20 cellular contexts compared by ENCODE assay signal in the genomic region with DNA sequence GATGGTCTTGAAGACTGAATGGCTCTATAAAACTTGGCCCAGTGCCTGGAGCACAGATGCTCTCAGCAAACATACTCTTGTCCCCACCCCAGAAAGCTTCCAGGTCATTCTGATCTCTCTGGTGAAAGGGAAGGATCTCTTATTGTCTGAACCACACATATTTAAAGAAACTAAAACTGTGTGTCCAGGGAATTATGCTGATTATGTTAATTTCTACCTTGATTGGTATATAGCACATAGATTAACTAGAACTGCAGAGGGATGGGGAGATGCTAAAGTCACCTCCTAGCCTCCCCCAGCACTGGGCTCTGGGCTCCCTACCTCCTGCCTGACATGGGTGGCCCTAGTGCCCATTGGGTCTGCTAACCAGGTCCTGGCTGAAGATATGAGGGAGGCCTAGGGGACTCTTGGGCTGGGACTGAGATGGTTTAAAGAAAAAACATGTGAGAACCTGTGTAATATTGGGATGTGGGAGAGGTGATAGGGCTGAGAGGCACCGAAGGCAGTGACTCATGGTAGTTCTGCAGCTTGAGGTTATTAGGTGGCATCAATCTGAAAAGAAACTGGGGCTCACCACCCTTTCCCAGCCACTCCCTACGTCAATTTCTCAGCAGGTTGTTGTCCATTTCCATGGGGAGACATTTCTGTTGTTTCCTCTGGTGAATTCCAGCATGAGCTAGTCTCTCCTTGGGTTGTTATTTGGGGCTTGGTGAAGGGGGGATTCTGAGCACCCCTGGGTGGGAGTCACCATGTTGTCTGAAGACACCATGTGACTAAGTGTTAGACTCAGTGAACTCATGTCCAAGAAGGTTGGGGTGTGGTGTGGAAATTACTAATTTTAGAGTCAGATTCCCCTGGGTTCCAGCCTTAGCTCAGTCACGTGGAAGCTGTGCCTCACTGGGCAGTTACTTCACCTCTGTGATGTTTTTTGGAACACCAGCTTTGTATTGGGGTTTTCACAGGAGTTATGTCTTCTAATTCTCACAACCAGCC.
A peak's percentile ranks its signal among the peaks of the same experiment; 100 is the strongest.
DNase-seq lines count a peak whose midpoint lies in the region; ATAC-seq, FAIRE-seq and TF ChIP-seq lines count a peak whose summit lies in the region.
"Had no signal": no experiment of that assay in that cellular context is flagged by ENCODE, and none has a peak within 500 bp of the region (broad histone marks: within the 10 kb centered on the region; RNA-seq: fewer than 3 reads in every experiment).

No MANE protein-coding gene starts in this region.

- peak; percentile 25 for DNase-seq in activated CD4-positive, alpha-beta memory T cell treated with anti-CD3 and anti-CD28 coated beads for 36 hours
- DNase-seq in activated CD4-positive, alpha-beta memory T cell treated with anti-CD3 and anti-CD28 coated beads, Interleukin-2, amount 10 ng/mL, durations not matched to agents 7 days and 5 days: no peak
- DNase-seq in NCI-H226 (peak; percentile 29), endothelial cell of umbilical vein (ENCODE audit: low read depth, low spot score) (no peak), small intestine (peak; percentile 19), DMS79 (lab: John Stamatoyannopoulos, UW) (no peak), T-cell (no peak)
- no peak for DNase-seq in stimulated activated naive CD4-positive, alpha-beta T cell treated with Interleukin-2 at 50 U/mL for 16 hours (lab: John Stamatoyannopoulos, UW)
- DNase-seq: activated CD4-positive, alpha-beta T cell treated with anti-CD3 and anti-CD28 coated beads for 4 hours; activated effector memory CD4-positive, alpha-beta T cell treated with anti-CD3 and anti-CD28 coated beads, Interleukin-2, amount 50 U/mL, for 16 hours; GDM1; Karpas-422; kidney; OCI-M1; right cardiac atrium; T1000 had no signal

- TF ChIP-seq POLR2A in endothelial cell of umbilical vein (IDR thresholded peaks at IDR 0.05; ENCODE audit: low read depth, low read length): no peak

- H3K27me3 ChIP-seq in endothelial cell of umbilical vein (ENCODE audit: control insufficient read depth in 2 of 2, insufficient read depth in 2 of 2, low read length in 2 of 2) (no peaks in the 10 kb centered on the region), small intestine (ENCODE audit: control insufficient read depth in 2 of 2, insufficient read depth in 2 of 2, low read length in 2 of 2) (peaks cover 0 to 4% of the 10 kb centered on the region in 2 donors)
- H3K27me3 ChIP-seq: hepatocyte had no signal

- peaks cover 7% of the 10 kb centered on the region for H3K27me3 Mint-ChIP-seq in activated CD4-positive, alpha-beta memory T cell treated with anti-CD3 and anti-CD28 coated beads for 36 hours
- peaks cover 19% of the 10 kb centered on the region for H3K27me3 Mint-ChIP-seq in activated CD4-positive, alpha-beta memory T cell treated with anti-CD3 and anti-CD28 coated beads, Interleukin-2, amount 10 ng/mL, durations not matched to agents 7 days and 5 days
- H3K27me3 Mint-ChIP-seq in T-cell: peaks cover 6 to 26% of the 10 kb centered on the region in 2 donors

- no peak overlapping the region for H3K9ac ChIP-seq in endothelial cell of umbilical vein (replicated peaks; ENCODE audit: extremely low read depth, insufficient read depth, low read length)

- H3K9me1 ChIP-seq in endothelial cell of umbilical vein (replicated peaks; ENCODE audit: control insufficient read depth, extremely low read depth, insufficient read depth, low read length): no peaks in the 10 kb centered on the region

- FAIRE-seq in endothelial cell of umbilical vein (lab: Jason Lieb, UNC) (peak; percentile 47), small intestine (lab: Jason Lieb, UNC) (no peak)
- FAIRE-seq: GM12892, kidney had no signal

- ATAC-seq in T-cell (replicated peaks in 1 of 4): no peak
- ATAC-seq: right cardiac atrium had no signal

- H3K9me3 ChIP-seq in endothelial cell of umbilical vein (replicated peaks; ENCODE audit: control insufficient read depth, insufficient read depth, low read length) (no peaks in the 10 kb centered on the region), small intestine (ENCODE audit: control insufficient read depth, low read depth) (no peaks in the 10 kb centered on the region)

- 66 to 69% (median 66%) methylated on average over 3 of the region's 3 CpGs for WGBS in small intestine, 3 donors

- H3K27ac Mint-ChIP-seq in activated CD4-positive, alpha-beta memory T cell treated with anti-CD3 and anti-CD28 coated beads for 36 hours: peak overlapping the region; percentile 16
- H3K27ac Mint-ChIP-seq in activated CD4-positive, alpha-beta memory T cell treated with anti-CD3 and anti-CD28 coated beads, Interleukin-2, amount 10 ng/mL, durations not matched to agents 7 days and 5 days: no peak overlapping the region
- no peak overlapping the region for H3K27ac Mint-ChIP-seq in T-cell
- H3K27ac Mint-ChIP-seq: dendritic cell treated with granulocyte-macrophage colony-stimulating factor and Interleukin-4, amounts not matched to agents 40 ng/mL and 50 ng/mL, for 4 days had no signal

- dilution Hi-C loops in endothelial cell of umbilical vein (cut with MboI; ENCODE audit: extremely low pct_ligation_motif_present, low sequenced_read_pairs): no loop called here

- H3K36me3 Mint-ChIP-seq in activated CD4-positive, alpha-beta memory T cell treated with anti-CD3 and anti-CD28 coated beads for 36 hours: no peaks in the 10 kb centered on the region
- H3K36me3 Mint-ChIP-seq in activated CD4-positive, alpha-beta memory T cell treated with anti-CD3 and anti-CD28 coated beads, Interleukin-2, amount 10 ng/mL, durations not matched to agents 7 days and 5 days (ENCODE audit: low read depth): no peaks in the 10 kb centered on the region
- no peaks in the 10 kb centered on the region for H3K36me3 Mint-ChIP-seq in T-cell

- H3K36me3 ChIP-seq in endothelial cell of umbilical vein (ENCODE audit: control insufficient read depth in 2 of 2, extremely low read depth in 1 of 2, insufficient read depth in 2 of 2, low read length in 2 of 2) (no peaks in the 10 kb centered on the region), small intestine (ENCODE audit: control insufficient read depth in 2 of 2, insufficient read depth in 2 of 2, low read length in 2 of 2) (no peaks in the 10 kb centered on the region)
- H3K36me3 ChIP-seq: HAP-1 had no signal

- no peaks in the 10 kb centered on the region for H3K79me2 ChIP-seq in endothelial cell of umbilical vein (ENCODE audit: control insufficient read depth, insufficient read depth, low read length)
- H3K79me2 ChIP-seq: hepatocyte had no signal

- H3K4me1 Mint-ChIP-seq in activated CD4-positive, alpha-beta memory T cell treated with anti-CD3 and anti-CD28 coated beads for 36 hours (ENCODE audit: low read depth): peaks cover 17% of the 10 kb centered on the region
- peaks cover 2% of the 10 kb centered on the region for H3K4me1 Mint-ChIP-seq in activated CD4-positive, alpha-beta memory T cell treated with anti-CD3 and anti-CD28 coated beads, Interleukin-2, amount 10 ng/mL, durations not matched to agents 7 days and 5 days
- H3K4me1 Mint-ChIP-seq in T-cell: peaks cover 0 to 8% (median 4%) of the 10 kb centered on the region in 3 donors

- H3K4me3 ChIP-seq in endothelial cell of umbilical vein (replicated peaks in 1 of 3; ENCODE audit: insufficient read depth in 1 of 3, low read depth in 1 of 3, low read length in 3 of 3): no peak overlapping the region
- no peak overlapping the region for H3K4me3 ChIP-seq in small intestine (ENCODE audit: low read depth in 1 of 2, low read length in 2 of 2)
- H3K4me3 ChIP-seq: HAP-1, hepatocyte had no signal

- H3K4me2 ChIP-seq in endothelial cell of umbilical vein (ENCODE audit: insufficient read depth, low read length): no peak overlapping the region
- H3K4me2 ChIP-seq: hepatocyte had no signal

- no peak overlapping the region for H3K4me3 Mint-ChIP-seq in activated CD4-positive, alpha-beta memory T cell treated with anti-CD3 and anti-CD28 coated beads for 36 hours
- H3K4me3 Mint-ChIP-seq in activated CD4-positive, alpha-beta memory T cell treated with anti-CD3 and anti-CD28 coated beads, Interleukin-2, amount 10 ng/mL, durations not matched to agents 7 days and 5 days: no peak overlapping the region
- H3K4me3 Mint-ChIP-seq in T-cell: no peak overlapping the region
- H3K4me3 Mint-ChIP-seq: dendritic cell treated with granulocyte-macrophage colony-stimulating factor and Interleukin-4, amounts not matched to agents 40 ng/mL and 50 ng/mL, for 4 days had no signal

- intact Hi-C loops in activated CD4-positive, alpha-beta memory T cell treated with anti-CD3 and anti-CD28 coated beads for 36 hours (cut with micrococcal nuclease): no loop called here
- intact Hi-C loops in endothelial cell of umbilical vein (cut with micrococcal nuclease): no loop called here

- POLR2A ChIA-PET in activated CD4-positive, alpha-beta memory T cell treated with anti-CD3 and anti-CD28 coated beads for 36 hours (lab: Charles Lee): interaction anchor here (0.9 kb wide), 2 partner anchors 10 to 171 kb away, joined by 3 read pairs; a partner anchor contains a TSS
- POLR2A ChIA-PET in activated CD4-positive, alpha-beta memory T cell treated with anti-CD3 and anti-CD28 coated beads, Interleukin-2, amount 10 ng/mL, durations not matched to agents 7 days and 5 days (lab: Charles Lee): no interaction called here
- POLR2A ChIA-PET in endothelial cell of umbilical vein (lab: Charles Lee) (no interaction called here), T-cell (lab: Charles Lee) (interaction anchor here in 1 of 2 donors (0.6 kb wide), 1 partner anchor 1922 kb away, joined by 4 read pairs; no protein-coding TSS in a partner anchor)

- TF ChIP-seq CTCF in endothelial cell of umbilical vein (IDR thresholded peaks at IDR 0.05; ENCODE audit: extremely low read depth in 1 of 2, insufficient read depth in 1 of 2, low read depth in 1 of 2, low read length in 2 of 2): no peak

- no peak overlapping the region for H2AFZ ChIP-seq in endothelial cell of umbilical vein (ENCODE audit: low read depth, low read length)
- H2AFZ ChIP-seq: hepatocyte had no signal

- H3K27ac ChIP-seq in endothelial cell of umbilical vein (ENCODE audit: insufficient read depth, low read depth, low read length) (no peak overlapping the region), small intestine (ENCODE audit: low read depth in 1 of 2, low read length in 1 of 2) (no peak overlapping the region)
- H3K27ac ChIP-seq: hepatocyte had no signal

- CTCF ChIA-PET in activated CD4-positive, alpha-beta memory T cell treated with anti-CD3 and anti-CD28 coated beads for 36 hours (lab: Charles Lee): no interaction called here
- CTCF ChIA-PET in activated CD4-positive, alpha-beta memory T cell treated with anti-CD3 and anti-CD28 coated beads, Interleukin-2, amount 10 ng/mL, durations not matched to agents 7 days and 5 days (lab: Charles Lee): no interaction called here
- CTCF ChIA-PET in endothelial cell of umbilical vein (lab: Charles Lee) (no interaction called here), T-cell (lab: Charles Lee) (no interaction called here)

- H3K4me1 ChIP-seq in endothelial cell of umbilical vein (ENCODE audit: control insufficient read depth, extremely low read depth, insufficient read depth, low read length) (no peaks in the 10 kb centered on the region), small intestine (ENCODE audit: control insufficient read depth in 2 of 2, insufficient read depth in 1 of 2, low read depth in 1 of 2, low read length in 1 of 2) (no peaks in the 10 kb centered on the region)
- H3K4me1 ChIP-seq: HAP-1 had no signal

- no TSS peak for BruUV-seq in endothelial cell of umbilical vein (replicated peaks; lab: Mats Ljungman, UMichigan)

- H3K9me3 Mint-ChIP-seq in activated CD4-positive, alpha-beta memory T cell treated with anti-CD3 and anti-CD28 coated beads for 36 hours: no peaks in the 10 kb centered on the region
- peaks cover 2% of the 10 kb centered on the region for H3K9me3 Mint-ChIP-seq in activated CD4-positive, alpha-beta memory T cell treated with anti-CD3 and anti-CD28 coated beads, Interleukin-2, amount 10 ng/mL, durations not matched to agents 7 days and 5 days
- no peaks in the 10 kb centered on the region for H3K9me3 Mint-ChIP-seq in T-cell
- H3K9me3 Mint-ChIP-seq: dendritic cell treated with granulocyte-macrophage colony-stimulating factor and Interleukin-4, amounts not matched to agents 40 ng/mL and 50 ng/mL, for 4 days had no signal

- no peaks in the 10 kb centered on the region for H4K20me1 ChIP-seq in endothelial cell of umbilical vein (replicated peaks; ENCODE audit: control insufficient read depth, extremely low read depth, insufficient read depth, low read length)

Comparison
In these comparisons a context has a peak if more than half of its experiments do, and no peak if none do; other contexts are left out.
1. DNase-seq: peak in activated CD4-positive, alpha-beta memory T cell treated with anti-CD3 and anti-CD28 coated beads for 36 hours (single experiment), NCI-H226 (single experiment) and small intestine (single experiment); none in activated CD4-positive, alpha-beta memory T cell treated with anti-CD3 and anti-CD28 coated beads, Interleukin-2, amount 10 ng/mL, durations not matched to agents 7 days and 5 days (single experiment), endothelial cell of umbilical vein (single experiment), DMS79 (single experiment), T-cell (0 of 34) and stimulated activated naive CD4-positive, alpha-beta T cell treated with Interleukin-2 at 50 U/mL for 16 hours (single experiment).